ENCODE assay signal across 12 cellular contexts in genomic region chr4:189823611-189824010, GRCh38.
"Had no signal": no experiment of that assay in that cellular context is flagged by ENCODE, and none has a peak within 500 bp of the region (broad histone marks: within the 10 kb centered on the region; RNA-seq: fewer than 3 reads in every experiment).

No MANE protein-coding gene starts in this region.

- H3K36me3 Mint-ChIP-seq: activated CD8-positive, alpha-beta memory T cell treated with anti-CD3 and anti-CD28 coated beads, Interleukin-2, amount 10 ng/mL, durations not matched to agents 7 days and 5 days had no signal

- H3K27ac Mint-ChIP-seq: activated CD8-positive, alpha-beta memory T cell treated with anti-CD3 and anti-CD28 coated beads, Interleukin-2, amount 10 ng/mL, durations not matched to agents 7 days and 5 days; activated T-cell treated with anti-CD3 and anti-CD28 coated beads, Interleukin-2, amount 50 U/mL, for 72 hours; dendritic cell treated with granulocyte-macrophage colony-stimulating factor and Interleukin-4, amounts not matched to agents 40 ng/mL and 50 ng/mL, for 4 days had no signal

- H3K27me3 ChIP-seq: left lung, pancreas, tibial artery had no signal

- DNase-seq: activated CD4-positive, alpha-beta T cell treated with anti-CD3 and anti-CD28 coated beads, Interleukin-2, amount 50 U/mL, for 4 hours; activated CD8-positive, alpha-beta memory T cell treated with anti-CD3 and anti-CD28 coated beads, Interleukin-2, amount 10 ng/mL, durations not matched to agents 7 days and 5 days; activated T-cell treated with anti-CD3 and anti-CD28 coated beads, Interleukin-2, amount 50 U/mL, for 72 hours; central memory CD4-positive, alpha-beta T cell; islet precursor cell; left lung; pancreas; small intestine; tibial artery had no signal

- H3K4me1 Mint-ChIP-seq: activated CD8-positive, alpha-beta memory T cell treated with anti-CD3 and anti-CD28 coated beads, Interleukin-2, amount 10 ng/mL, durations not matched to agents 7 days and 5 days; neural crest cell had no signal

- H3K4me3 Mint-ChIP-seq: activated CD8-positive, alpha-beta memory T cell treated with anti-CD3 and anti-CD28 coated beads, Interleukin-2, amount 10 ng/mL, durations not matched to agents 7 days and 5 days; activated T-cell treated with anti-CD3 and anti-CD28 coated beads, Interleukin-2, amount 50 U/mL, for 72 hours; dendritic cell treated with granulocyte-macrophage colony-stimulating factor and Interleukin-4, amounts not matched to agents 40 ng/mL and 50 ng/mL, for 4 days; neural crest cell had no signal

- H3K36me3 ChIP-seq: left lung, pancreas, tibial artery had no signal

- H3K27ac ChIP-seq: left lung, pancreas, tibial artery had no signal

- H3K4me3 ChIP-seq: left lung, pancreas, tibial artery had no signal

- ATAC-seq: activated CD4-positive, CD25-positive, alpha-beta regulatory T cell treated with anti-CD3 and anti-CD28 coated beads, Interleukin-2, amount 50 U/mL, for 24 hours; activated CD8-positive, alpha-beta memory T cell treated with anti-CD3 and anti-CD28 coated beads, Interleukin-2, amount 10 ng/mL, durations not matched to agents 7 days and 5 days; activated T-cell treated with anti-CD3 and anti-CD28 coated beads, Interleukin-2, amount 50 U/mL, for 72 hours; left lung; pancreas had no signal

- H3K27me3 Mint-ChIP-seq: activated CD8-positive, alpha-beta memory T cell treated with anti-CD3 and anti-CD28 coated beads, Interleukin-2, amount 10 ng/mL, durations not matched to agents 7 days and 5 days; dendritic cell treated with granulocyte-macrophage colony-stimulating factor and Interleukin-4, amounts not matched to agents 40 ng/mL and 50 ng/mL, for 4 days had no signal

- H3K9me3 Mint-ChIP-seq: activated T-cell treated with anti-CD3 and anti-CD28 coated beads, Interleukin-2, amount 50 U/mL, for 72 hours; dendritic cell treated with granulocyte-macrophage colony-stimulating factor and Interleukin-4, amounts not matched to agents 40 ng/mL and 50 ng/mL, for 4 days had no signal

- H3K9me3 ChIP-seq: left lung, pancreas, tibial artery had no signal

- H3K4me1 ChIP-seq: left lung, pancreas, tibial artery had no signal
